1 cellular context compared by ENCODE assay signal in the genomic region with DNA sequence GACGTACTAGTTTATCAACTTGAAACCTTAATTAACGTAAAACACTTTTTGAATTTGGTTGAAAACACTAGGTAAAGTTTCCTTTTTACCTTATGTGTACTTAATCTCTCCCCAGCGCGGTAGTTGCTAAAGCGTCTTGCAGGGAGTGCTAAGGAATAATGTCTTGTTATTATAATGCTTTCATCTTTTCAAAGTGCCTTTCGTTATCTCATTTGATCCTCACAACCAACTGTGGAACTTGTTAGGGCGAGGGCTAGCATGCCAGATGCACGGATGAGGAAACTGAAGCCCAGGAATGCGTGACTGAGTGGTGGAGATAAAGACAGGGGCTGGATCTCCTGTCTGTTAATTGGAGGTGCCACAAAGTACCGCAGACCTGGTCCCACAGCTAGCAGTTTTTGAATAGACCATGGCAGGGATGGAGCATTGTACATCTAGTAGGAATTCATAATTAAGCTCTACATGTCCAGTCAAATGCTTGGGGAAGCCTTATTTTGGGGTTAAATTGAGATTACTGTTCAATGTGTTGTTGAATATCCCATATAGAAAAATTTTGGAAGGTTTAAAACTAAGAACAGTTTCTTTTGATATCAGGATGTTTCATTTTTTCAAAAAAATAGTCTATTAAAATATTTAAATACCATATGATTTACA.
A peak's percentile ranks its signal among the peaks of the same experiment; 100 is the strongest.
TF ChIP-seq lines count a peak whose summit lies in the region.

No MANE protein-coding gene starts in this region.

TF ChIP-seq in K562, 482 proteins besides CTCF, POLR2A, EP300 and RAD21 (continued from another document and continues in another):
- TF ChIP-seq CBX2 (IDR thresholded peaks at IDR 0.05; ENCODE audit: insufficient read depth, low read length, poor library complexity, severe bottlenecking), result no peak
- TF ChIP-seq ARID1B (IDR thresholded peaks at IDR 0.05), result peak; percentile 94
- peak; percentile 93 for TF ChIP-seq ZBTB5 (IDR thresholded peaks at IDR 0.05)
- no peak for TF ChIP-seq HLTF (IDR thresholded peaks at IDR 0.05)
- TF ChIP-seq, protein P1, sequence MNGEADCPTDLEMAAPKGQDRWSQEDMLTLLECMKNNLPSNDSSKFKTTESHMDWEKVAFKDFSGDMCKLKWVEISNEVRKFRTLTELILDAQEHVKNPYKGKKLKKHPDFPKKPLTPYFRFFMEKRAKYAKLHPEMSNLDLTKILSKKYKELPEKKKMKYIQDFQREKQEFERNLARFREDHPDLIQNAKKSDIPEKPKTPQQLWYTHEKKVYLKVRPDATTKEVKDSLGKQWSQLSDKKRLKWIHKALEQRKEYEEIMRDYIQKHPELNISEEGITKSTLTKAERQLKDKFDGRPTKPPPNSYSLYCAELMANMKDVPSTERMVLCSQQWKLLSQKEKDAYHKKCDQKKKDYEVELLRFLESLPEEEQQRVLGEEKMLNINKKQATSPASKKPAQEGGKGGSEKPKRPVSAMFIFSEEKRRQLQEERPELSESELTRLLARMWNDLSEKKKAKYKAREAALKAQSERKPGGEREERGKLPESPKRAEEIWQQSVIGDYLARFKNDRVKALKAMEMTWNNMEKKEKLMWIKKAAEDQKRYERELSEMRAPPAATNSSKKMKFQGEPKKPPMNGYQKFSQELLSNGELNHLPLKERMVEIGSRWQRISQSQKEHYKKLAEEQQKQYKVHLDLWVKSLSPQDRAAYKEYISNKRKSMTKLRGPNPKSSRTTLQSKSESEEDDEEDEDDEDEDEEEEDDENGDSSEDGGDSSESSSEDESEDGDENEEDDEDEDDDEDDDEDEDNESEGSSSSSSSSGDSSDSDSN (IDR thresholded peaks at IDR 0.05; ENCODE audit: borderline replicate concordance in 1 of 2, low read depth in 2 of 2, low read length in 2 of 2), result peak in 1 of 2 experiments; percentile 28; a peak in 1 of 4 replicates
- no peak for TF ChIP-seq ZFPM2 (CRISPR knock-in tag; IDR thresholded peaks at IDR 0.05)
- peak; percentile 51 for TF ChIP-seq SMAD4 (CRISPR knock-in tag; conservative IDR thresholded peaks at IDR 0.05)
- TF ChIP-seq KLF6 (CRISPR knock-in tag; IDR thresholded peaks at IDR 0.05; ENCODE audit: borderline replicate concordance), result no peak
- TF ChIP-seq SMARCA4 (IDR thresholded peaks at IDR 0.05), result peak; percentile 84
- no peak for TF ChIP-seq ZNF174 (CRISPR knock-in tag; IDR thresholded peaks at IDR 0.05)
- no peak for TF ChIP-seq POU5F1 (IDR thresholded peaks at IDR 0.05; ENCODE audit: borderline replicate concordance, low read depth, low read length, partially characterized antibody)
- no peak for TF ChIP-seq PHF8 (IDR thresholded peaks at IDR 0.05; ENCODE audit: borderline replicate concordance, low read length)
- TF ChIP-seq KDM1A (IDR thresholded peaks at IDR 0.05), result peak; percentile 76 to 88
- TF ChIP-seq, protein P2, sequence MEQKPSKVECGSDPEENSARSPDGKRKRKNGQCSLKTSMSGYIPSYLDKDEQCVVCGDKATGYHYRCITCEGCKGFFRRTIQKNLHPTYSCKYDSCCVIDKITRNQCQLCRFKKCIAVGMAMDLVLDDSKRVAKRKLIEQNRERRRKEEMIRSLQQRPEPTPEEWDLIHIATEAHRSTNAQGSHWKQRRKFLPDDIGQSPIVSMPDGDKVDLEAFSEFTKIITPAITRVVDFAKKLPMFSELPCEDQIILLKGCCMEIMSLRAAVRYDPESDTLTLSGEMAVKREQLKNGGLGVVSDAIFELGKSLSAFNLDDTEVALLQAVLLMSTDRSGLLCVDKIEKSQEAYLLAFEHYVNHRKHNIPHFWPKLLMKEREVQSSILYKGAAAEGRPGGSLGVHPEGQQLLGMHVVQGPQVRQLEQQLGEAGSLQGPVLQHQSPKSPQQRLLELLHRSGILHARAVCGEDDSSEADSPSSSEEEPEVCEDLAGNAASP (IDR thresholded peaks at IDR 0.05), result no peak
- TF ChIP-seq HNRNPLL (IDR thresholded peaks at IDR 0.05; ENCODE audit: low read depth, low read length, poor library complexity, severe bottlenecking), result no peak
- no peak for TF ChIP-seq POLR2AphosphoS2 (IDR thresholded peaks at IDR 0.05; ENCODE audit: low read length)
- TF ChIP-seq ZNF699 (CRISPR knock-in tag; IDR thresholded peaks at IDR 0.05; ENCODE audit: insufficient replicate concordance), result no peak
- no peak for TF ChIP-seq GTF2A2 (tag; IDR thresholded peaks at IDR 0.05)
- TF ChIP-seq, protein P3, sequence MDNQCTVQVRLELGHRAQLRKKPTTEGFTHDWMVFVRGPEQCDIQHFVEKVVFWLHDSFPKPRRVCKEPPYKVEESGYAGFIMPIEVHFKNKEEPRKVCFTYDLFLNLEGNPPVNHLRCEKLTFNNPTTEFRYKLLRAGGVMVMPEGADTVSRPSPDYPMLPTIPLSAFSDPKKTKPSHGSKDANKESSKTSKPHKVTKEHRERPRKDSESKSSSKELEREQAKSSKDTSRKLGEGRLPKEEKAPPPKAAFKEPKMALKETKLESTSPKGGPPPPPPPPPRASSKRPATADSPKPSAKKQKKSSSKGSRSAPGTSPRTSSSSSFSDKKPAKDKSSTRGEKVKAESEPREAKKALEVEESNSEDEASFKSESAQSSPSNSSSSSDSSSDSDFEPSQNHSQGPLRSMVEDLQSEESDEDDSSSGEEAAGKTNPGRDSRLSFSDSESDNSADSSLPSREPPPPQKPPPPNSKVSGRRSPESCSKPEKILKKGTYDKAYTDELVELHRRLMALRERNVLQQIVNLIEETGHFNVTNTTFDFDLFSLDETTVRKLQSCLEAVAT (IDR thresholded peaks at IDR 0.05), result peak in 1 of 2 experiments; percentile 78; a peak in 2 of 4 replicates
- no peak for TF ChIP-seq TBP (optimal IDR thresholded peaks at IDR 0.05; ENCODE audit: low read depth, low read length)
- TF ChIP-seq NR0B1 (IDR thresholded peaks at IDR 0.05; ENCODE audit: partially characterized antibody), result no peak
- no peak for TF ChIP-seq BCL6 (CRISPR knock-in tag; IDR thresholded peaks at IDR 0.05)
- TF ChIP-seq, protein P4, sequence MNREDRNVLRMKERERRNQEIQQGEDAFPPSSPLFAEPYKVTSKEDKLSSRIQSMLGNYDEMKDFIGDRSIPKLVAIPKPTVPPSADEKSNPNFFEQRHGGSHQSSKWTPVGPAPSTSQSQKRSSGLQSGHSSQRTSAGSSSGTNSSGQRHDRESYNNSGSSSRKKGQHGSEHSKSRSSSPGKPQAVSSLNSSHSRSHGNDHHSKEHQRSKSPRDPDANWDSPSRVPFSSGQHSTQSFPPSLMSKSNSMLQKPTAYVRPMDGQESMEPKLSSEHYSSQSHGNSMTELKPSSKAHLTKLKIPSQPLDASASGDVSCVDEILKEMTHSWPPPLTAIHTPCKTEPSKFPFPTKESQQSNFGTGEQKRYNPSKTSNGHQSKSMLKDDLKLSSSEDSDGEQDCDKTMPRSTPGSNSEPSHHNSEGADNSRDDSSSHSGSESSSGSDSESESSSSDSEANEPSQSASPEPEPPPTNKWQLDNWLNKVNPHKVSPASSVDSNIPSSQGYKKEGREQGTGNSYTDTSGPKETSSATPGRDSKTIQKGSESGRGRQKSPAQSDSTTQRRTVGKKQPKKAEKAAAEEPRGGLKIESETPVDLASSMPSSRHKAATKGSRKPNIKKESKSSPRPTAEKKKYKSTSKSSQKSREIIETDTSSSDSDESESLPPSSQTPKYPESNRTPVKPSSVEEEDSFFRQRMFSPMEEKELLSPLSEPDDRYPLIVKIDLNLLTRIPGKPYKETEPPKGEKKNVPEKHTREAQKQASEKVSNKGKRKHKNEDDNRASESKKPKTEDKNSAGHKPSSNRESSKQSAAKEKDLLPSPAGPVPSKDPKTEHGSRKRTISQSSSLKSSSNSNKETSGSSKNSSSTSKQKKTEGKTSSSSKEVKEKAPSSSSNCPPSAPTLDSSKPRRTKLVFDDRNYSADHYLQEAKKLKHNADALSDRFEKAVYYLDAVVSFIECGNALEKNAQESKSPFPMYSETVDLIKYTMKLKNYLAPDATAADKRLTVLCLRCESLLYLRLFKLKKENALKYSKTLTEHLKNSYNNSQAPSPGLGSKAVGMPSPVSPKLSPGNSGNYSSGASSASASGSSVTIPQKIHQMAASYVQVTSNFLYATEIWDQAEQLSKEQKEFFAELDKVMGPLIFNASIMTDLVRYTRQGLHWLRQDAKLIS (CRISPR knock-in tag; IDR thresholded peaks at IDR 0.05), result no peak
- TF ChIP-seq NR3C1 (CRISPR knock-in tag; IDR thresholded peaks at IDR 0.05), result no peak
- no peak for TF ChIP-seq PRPF4 (IDR thresholded peaks at IDR 0.05; ENCODE audit: insufficient read depth, low read depth, low read length, poor library complexity, severe bottlenecking)
- peak; percentile 90 for TF ChIP-seq TRIM24 (IDR thresholded peaks at IDR 0.05)
- TF ChIP-seq NCOA1 (IDR thresholded peaks at IDR 0.05; ENCODE audit: low read depth), result peak; percentile 55; the same call in 1 of the 2 replicates
- TF ChIP-seq KAT7 (CRISPR knock-in tag; IDR thresholded peaks at IDR 0.05; ENCODE audit: borderline replicate concordance), result no peak
- no peak for TF ChIP-seq NUFIP1 (IDR thresholded peaks at IDR 0.05; ENCODE audit: partially characterized antibody)
- no peak for TF ChIP-seq ZBTB7A (IDR thresholded peaks at IDR 0.05; ENCODE audit: borderline replicate concordance, control insufficient read depth, low read depth, low read length)
- peak; percentile 94 to 97 for TF ChIP-seq TEAD1 (CRISPR knock-in tag; IDR thresholded peaks at IDR 0.05)
- no peak for TF ChIP-seq MTF1 (CRISPR knock-in tag; IDR thresholded peaks at IDR 0.05; ENCODE audit: borderline replicate concordance)
- TF ChIP-seq ZNF778 (CRISPR knock-in tag; IDR thresholded peaks at IDR 0.05), result no peak
- TF ChIP-seq RFX7 (CRISPR knock-in tag; IDR thresholded peaks at IDR 0.05), result no peak
- no peak for TF ChIP-seq HMG20B (CRISPR knock-in tag; IDR thresholded peaks at IDR 0.05)
- no peak for TF ChIP-seq HIVEP1 (CRISPR knock-in tag; IDR thresholded peaks at IDR 0.05)
- TF ChIP-seq RERE (CRISPR knock-in tag; IDR thresholded peaks at IDR 0.05; ENCODE audit: borderline replicate concordance), result no peak
- no peak for TF ChIP-seq ZNF212 (CRISPR knock-in tag; IDR thresholded peaks at IDR 0.05)
- TF ChIP-seq TAF15 (IDR thresholded peaks at IDR 0.05; ENCODE audit: low read depth, low read length), result no peak
- TF ChIP-seq LARP7 (IDR thresholded peaks at IDR 0.05), result no peak
- no peak for TF ChIP-seq CSDE1 (IDR thresholded peaks at IDR 0.05)
- TF ChIP-seq, protein P5, sequence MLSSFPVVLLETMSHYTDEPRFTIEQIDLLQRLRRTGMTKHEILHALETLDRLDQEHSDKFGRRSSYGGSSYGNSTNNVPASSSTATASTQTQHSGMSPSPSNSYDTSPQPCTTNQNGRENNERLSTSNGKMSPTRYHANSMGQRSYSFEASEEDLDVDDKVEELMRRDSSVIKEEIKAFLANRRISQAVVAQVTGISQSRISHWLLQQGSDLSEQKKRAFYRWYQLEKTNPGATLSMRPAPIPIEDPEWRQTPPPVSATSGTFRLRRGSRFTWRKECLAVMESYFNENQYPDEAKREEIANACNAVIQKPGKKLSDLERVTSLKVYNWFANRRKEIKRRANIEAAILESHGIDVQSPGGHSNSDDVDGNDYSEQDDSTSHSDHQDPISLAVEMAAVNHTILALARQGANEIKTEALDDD (IDR thresholded peaks at IDR 0.05), result peak; percentile 91
- TF ChIP-seq RBM14 (IDR thresholded peaks at IDR 0.05; ENCODE audit: borderline replicate concordance, insufficient read depth, low read depth, low read length), result no peak
